Comparison of ENCODE assay signal across 1 cellular context in genomic region chr12:62284749-62285148, GRCh38.
TF ChIP-seq lines count a peak whose summit lies in the region.

No MANE protein-coding gene starts in this region.

TF ChIP-seq in K562, 482 proteins besides CTCF, POLR2A, EP300 and RAD21 (continued from another document):
- TF ChIP-seq, protein P1, sequence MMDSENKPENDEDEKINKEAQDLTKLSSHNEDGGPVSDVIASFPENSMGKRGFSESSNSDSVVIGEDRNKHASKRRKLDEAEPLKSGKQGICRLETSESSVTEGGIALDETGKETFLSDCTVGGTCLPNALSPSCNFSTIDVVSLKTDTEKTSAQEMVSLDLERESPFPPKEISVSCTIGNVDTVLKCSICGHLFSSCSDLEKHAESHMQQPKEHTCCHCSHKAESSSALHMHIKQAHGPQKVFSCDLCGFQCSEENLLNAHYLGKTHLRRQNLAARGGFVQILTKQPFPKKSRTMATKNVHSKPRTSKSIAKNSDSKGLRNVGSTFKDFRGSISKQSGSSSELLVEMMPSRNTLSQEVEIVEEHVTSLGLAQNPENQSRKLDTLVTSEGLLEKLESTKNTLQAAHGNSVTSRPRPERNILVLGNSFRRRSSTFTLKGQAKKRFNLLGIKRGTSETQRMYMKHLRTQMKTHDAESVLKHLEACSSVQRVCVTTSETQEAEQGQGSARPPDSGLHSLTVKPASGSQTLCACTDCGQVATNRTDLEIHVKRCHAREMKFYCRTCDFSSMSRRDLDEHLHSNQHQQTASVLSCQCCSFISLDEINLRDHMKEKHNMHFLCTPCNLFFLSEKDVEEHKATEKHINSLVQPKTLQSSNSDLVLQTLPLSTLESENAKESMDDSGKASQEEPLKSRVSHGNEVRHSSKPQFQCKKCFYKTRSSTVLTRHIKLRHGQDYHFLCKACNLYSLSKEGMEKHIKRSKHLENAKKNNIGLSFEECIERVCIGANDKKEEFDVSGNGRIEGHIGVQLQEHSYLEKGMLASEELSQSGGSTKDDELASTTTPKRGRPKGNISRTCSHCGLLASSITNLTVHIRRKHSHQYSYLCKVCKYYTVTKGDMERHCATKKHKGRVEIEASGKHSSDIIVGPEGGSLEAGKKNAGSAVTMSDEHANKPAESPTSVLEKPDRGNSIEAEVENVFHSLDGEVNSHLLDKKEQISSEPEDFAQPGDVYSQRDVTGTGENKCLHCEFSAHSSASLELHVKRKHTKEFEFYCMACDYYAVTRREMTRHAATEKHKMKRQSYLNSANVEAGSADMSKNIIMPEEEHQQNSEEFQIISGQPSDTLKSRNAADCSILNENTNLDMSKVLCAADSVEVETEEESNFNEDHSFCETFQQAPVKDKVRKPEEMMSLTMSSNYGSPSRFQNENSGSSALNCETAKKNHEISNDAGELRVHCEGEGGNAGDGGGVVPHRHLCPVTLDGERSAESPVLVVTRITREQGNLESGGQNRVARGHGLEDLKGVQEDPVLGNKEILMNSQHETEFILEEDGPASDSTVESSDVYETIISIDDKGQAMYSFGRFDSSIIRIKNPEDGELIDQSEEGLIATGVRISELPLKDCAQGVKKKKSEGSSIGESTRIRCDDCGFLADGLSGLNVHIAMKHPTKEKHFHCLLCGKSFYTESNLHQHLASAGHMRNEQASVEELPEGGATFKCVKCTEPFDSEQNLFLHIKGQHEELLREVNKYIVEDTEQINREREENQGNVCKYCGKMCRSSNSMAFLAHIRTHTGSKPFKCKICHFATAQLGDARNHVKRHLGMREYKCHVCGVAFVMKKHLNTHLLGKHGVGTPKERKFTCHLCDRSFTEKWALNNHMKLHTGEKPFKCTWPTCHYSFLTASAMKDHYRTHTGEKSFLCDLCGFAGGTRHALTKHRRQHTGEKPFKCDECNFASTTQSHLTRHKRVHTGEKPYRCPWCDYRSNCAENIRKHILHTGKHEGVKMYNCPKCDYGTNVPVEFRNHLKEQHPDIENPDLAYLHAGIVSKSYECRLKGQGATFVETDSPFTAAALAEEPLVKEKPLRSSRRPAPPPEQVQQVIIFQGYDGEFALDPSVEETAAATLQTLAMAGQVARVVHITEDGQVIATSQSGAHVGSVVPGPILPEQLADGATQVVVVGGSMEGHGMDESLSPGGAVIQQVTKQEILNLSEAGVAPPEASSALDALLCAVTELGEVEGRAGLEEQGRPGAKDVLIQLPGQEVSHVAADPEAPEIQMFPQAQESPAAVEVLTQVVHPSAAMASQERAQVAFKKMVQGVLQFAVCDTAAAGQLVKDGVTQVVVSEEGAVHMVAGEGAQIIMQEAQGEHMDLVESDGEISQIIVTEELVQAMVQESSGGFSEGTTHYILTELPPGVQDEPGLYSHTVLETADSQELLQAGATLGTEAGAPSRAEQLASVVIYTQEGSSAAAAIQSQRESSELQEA (IDR thresholded peaks at IDR 0.05; ENCODE audit: low read depth): no peak
- TF ChIP-seq TCF7L2 (IDR thresholded peaks at IDR 0.05; ENCODE audit: low read depth, low read length): no peak
- TF ChIP-seq, protein P2, sequence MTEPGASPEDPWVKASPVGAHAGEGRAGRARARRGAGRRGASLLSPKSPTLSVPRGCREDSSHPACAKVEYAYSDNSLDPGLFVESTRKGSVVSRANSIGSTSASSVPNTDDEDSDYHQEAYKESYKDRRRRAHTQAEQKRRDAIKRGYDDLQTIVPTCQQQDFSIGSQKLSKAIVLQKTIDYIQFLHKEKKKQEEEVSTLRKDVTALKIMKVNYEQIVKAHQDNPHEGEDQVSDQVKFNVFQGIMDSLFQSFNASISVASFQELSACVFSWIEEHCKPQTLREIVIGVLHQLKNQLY (CRISPR knock-in tag; conservative IDR thresholded peaks at IDR 0.05): no peak
